In genomic region chrX:151030845-151031244, GRCh38 we compare ENCODE assay signal across 22 cellular contexts. TPM values are rescaled to one million over a fixed set of nuclear protein-coding genes. Genes with fewer than 3 reads are reported as not detected.
A peak's percentile ranks its signal among the peaks of the same experiment; 100 is the strongest.
DNase-seq lines count a peak whose midpoint lies in the region; ATAC-seq, FAIRE-seq and TF ChIP-seq lines count a peak whose summit lies in the region.
"Had no signal": no experiment of that assay in that cellular context is flagged by ENCODE, and none has a peak within 500 bp of the region (broad histone marks: within the 10 kb centered on the region; RNA-seq: fewer than 3 reads in every experiment).

No MANE protein-coding gene starts in this region.

- intact Hi-C loops in GM12878 (cut with micrococcal nuclease; ENCODE audit: unreplicated experiment) (no loop called here), OCI-LY7 (cut with micrococcal nuclease; ENCODE audit: unreplicated experiment) (no loop called here)

- H3K4me3 ChIP-seq in GM12878 (no peak overlapping the region), OCI-LY7 (ENCODE audit: low read depth, low read length, poor library complexity, severe bottlenecking) (no peak overlapping the region)
- H3K4me3 ChIP-seq: BLaER1 treated with 17β-estradiol and CSF1 and Interleukin-3, amounts not matched to agents 10 nM and 100 nM; MG63 had no signal

- ATAC-seq in activated T-cell treated with anti-CD3 and anti-CD28 coated beads, Interleukin-2, amount 50 U/mL, for 4 hours: peak; percentile 87 to 88
- no peak for ATAC-seq in GM12878
- ATAC-seq: left cardiac atrium, sciatic nerve had no signal

- POLR2A ChIA-PET in GM12878 (lab: Charles Lee) (no interaction called here), OCI-LY7 (lab: Charles Lee) (no interaction called here)

- RAD21 ChIA-PET in GM12878 (lab: Charles Lee; ENCODE audit: unreplicated experiment): no interaction called here

- H3K36me3 ChIP-seq in GM12878 (ENCODE audit: control insufficient read depth in 2 of 2, insufficient read depth in 2 of 2, low read length in 1 of 2): no peaks in the 10 kb centered on the region
- H3K36me3 ChIP-seq in OCI-LY7 (ENCODE audit: insufficient read depth, low read length): no peaks in the 10 kb centered on the region
- H3K36me3 ChIP-seq: BLaER1 treated with 17β-estradiol and CSF1 and Interleukin-3, amounts not matched to agents 10 nM and 100 nM; MG63 had no signal

- no peak for TF ChIP-seq EP300 in GM12878 (IDR thresholded peaks at IDR 0.05; ENCODE audit: borderline replicate concordance in 1 of 2, control insufficient read depth in 1 of 2, low read depth in 2 of 2, low read length in 2 of 2)

- no peaks in the 10 kb centered on the region for H4K20me1 ChIP-seq in GM12878 (ENCODE audit: control insufficient read depth, insufficient read depth)
- H4K20me1 ChIP-seq in OCI-LY7 (ENCODE audit: insufficient read depth, low read length): no peaks in the 10 kb centered on the region
- H4K20me1 ChIP-seq: BLaER1 treated with 17β-estradiol and CSF1 and Interleukin-3, amounts not matched to agents 10 nM and 100 nM had no signal

- H3K27me3 Mint-ChIP-seq in activated T-cell treated with anti-CD3 and anti-CD28 coated beads, Interleukin-2, amount 50 U/mL, for 4 hours (ENCODE audit: low read depth): peaks cover 6% of the 10 kb centered on the region
- H3K27me3 Mint-ChIP-seq: progenitor cell of endocrine pancreas had no signal

- H3K79me2 ChIP-seq in GM12878 (ENCODE audit: control insufficient read depth, insufficient read depth, low read length) (no peaks in the 10 kb centered on the region), OCI-LY7 (ENCODE audit: insufficient read depth, low read depth, low read length) (no peaks in the 10 kb centered on the region)

- H3K4me2 ChIP-seq in GM12878 (ENCODE audit: control insufficient read depth, insufficient read depth) (no peak overlapping the region), OCI-LY7 (ENCODE audit: low read length) (no peak overlapping the region)

- TF ChIP-seq RAD21 in GM12878 (IDR thresholded peaks at IDR 0.05; ENCODE audit: insufficient read depth, low read depth, low read length): no peak

- no peak for TF ChIP-seq POLR2A in GM12878 (IDR thresholded peaks at IDR 0.05; ENCODE audit: low read depth, low read length)

- H3K27me3 ChIP-seq in GM12878 (replicated peaks in 1 of 2; ENCODE audit: control insufficient read depth in 2 of 2, insufficient read depth in 2 of 2, low read length in 1 of 2): no peaks in the 10 kb centered on the region; a peak in 1 of 4 replicates
- H3K27me3 ChIP-seq: BLaER1 treated with 17β-estradiol and CSF1 and Interleukin-3, amounts not matched to agents 10 nM and 100 nM; MG63 had no signal

- BruUV-seq in GM12878 (replicated peaks; lab: Mats Ljungman, UMichigan) (no TSS peak), OCI-LY7 (replicated peaks; lab: Mats Ljungman, UMichigan) (no TSS peak)

- no peaks in the 10 kb centered on the region for H3K9me3 ChIP-seq in GM12878 (replicated peaks; ENCODE audit: control insufficient read depth, insufficient read depth, low read length)
- H3K9me3 ChIP-seq in OCI-LY7 (ENCODE audit: low read length): no peaks in the 10 kb centered on the region
- H3K9me3 ChIP-seq: BLaER1 treated with 17β-estradiol and CSF1 and Interleukin-3, amounts not matched to agents 10 nM and 100 nM; MG63 had no signal

- DNase-seq in activated T-cell treated with anti-CD3 and anti-CD28 coated beads, Interleukin-2, amount 50 U/mL, for 4 hours: no peak
- no peak for DNase-seq in activated T-cell treated with anti-CD3 and anti-CD28 coated beads, Interleukin-2, amount 50 U/mL, for 1 hour
- DNase-seq in GM18507 (ENCODE audit: extremely low spot score, insufficient read length, low read depth) (no peak), NOMO-1 (lab: John Stamatoyannopoulos, UW; ENCODE audit: unreplicated experiment in 2 of 2) (peak; percentile 7 to 23), GM12878 (ENCODE audit: low read depth, low spot score) (no peak), OCI-LY7 (ENCODE audit: low spot score) (no peak), NCI-H1930 (lab: John Stamatoyannopoulos, UW) (no peak), NCI-H2227 (lab: John Stamatoyannopoulos, UW; ENCODE audit: unreplicated experiment) (no peak)
- DNase-seq: amniotic stem cell; effector memory CD4-positive, alpha-beta T cell; foreskin fibroblast; GOT3; KBM-7; left cardiac atrium; MG63; trophoblast cell had no signal

- SMC1A ChIA-PET in GM12878 (lab: Charles Lee; ENCODE audit: uncharacterized antibody, unreplicated experiment): no interaction called here

- TF ChIP-seq CTCF in GM12878 (IDR thresholded peaks at IDR 0.05 in 2 of 3, conservative IDR thresholded peaks at IDR 0.05 in 1 of 3; ENCODE audit: control insufficient read depth in 2 of 3, extremely low read depth in 1 of 3, insufficient read depth in 1 of 3, low read depth in 3 of 3, low read length in 3 of 3) (no peak), OCI-LY7 (conservative IDR thresholded peaks at IDR 0.05; ENCODE audit: low read length) (no peak)

- H3K9me2 ChIP-seq in OCI-LY7 (ENCODE audit: insufficient read depth, low read length): no peaks in the 10 kb centered on the region

- H3K9me3 Mint-ChIP-seq in activated T-cell treated with anti-CD3 and anti-CD28 coated beads, Interleukin-2, amount 50 U/mL, for 4 hours: no peaks in the 10 kb centered on the region

- peak; percentile 49 for FAIRE-seq in GM18507 (lab: Jason Lieb, UNC)
- no peak for FAIRE-seq in GM12878 (lab: Jason Lieb, UNC)
- FAIRE-seq: colon, HTR-8/SVneo had no signal

- H2AFZ ChIP-seq in GM12878 (ENCODE audit: control insufficient read depth, low read depth, low read length): no peak overlapping the region
- H2AFZ ChIP-seq in OCI-LY7 (ENCODE audit: low read length): no peak overlapping the region

- CTCF ChIA-PET in GM12878 (lab: Yijun Ruan, JAX): no interaction called here
- CTCF ChIA-PET in OCI-LY7 (lab: Charles Lee; ENCODE audit: unreplicated experiment): no interaction called here

- peaks cover 7% of the 10 kb centered on the region for H3K4me1 Mint-ChIP-seq in activated T-cell treated with anti-CD3 and anti-CD28 coated beads, Interleukin-2, amount 50 U/mL, for 4 hours (ENCODE audit: low read depth)

- no peaks in the 10 kb centered on the region for H3K4me1 ChIP-seq in GM12878 (ENCODE audit: control insufficient read depth, insufficient read depth, low read length)
- H3K4me1 ChIP-seq in OCI-LY7 (ENCODE audit: insufficient read depth, low read length, poor library complexity, severe bottlenecking): no peaks in the 10 kb centered on the region

- no peak overlapping the region for H3K27ac ChIP-seq in GM12878 (ENCODE audit: control insufficient read depth, insufficient read depth)
- H3K27ac ChIP-seq in OCI-LY7 (ENCODE audit: low read depth, low read length, poor library complexity, severe bottlenecking): no peak overlapping the region
- H3K27ac ChIP-seq: VCaP had no signal

- no peak overlapping the region for H3K9ac ChIP-seq in GM12878 (ENCODE audit: control insufficient read depth, insufficient read depth, low read length)
- H3K9ac ChIP-seq: BLaER1 treated with 17β-estradiol and CSF1 and Interleukin-3, amounts not matched to agents 10 nM and 100 nM had no signal

- no peaks in the 10 kb centered on the region for H3K36me3 Mint-ChIP-seq in activated T-cell treated with anti-CD3 and anti-CD28 coated beads, Interleukin-2, amount 50 U/mL, for 4 hours (ENCODE audit: insufficient read depth)

- in situ Hi-C loops in GM12878 (cut with MboI): no loop called here

- no peak overlapping the region for H3K4me3 Mint-ChIP-seq in activated T-cell treated with anti-CD3 and anti-CD28 coated beads, Interleukin-2, amount 50 U/mL, for 4 hours

TF ChIP-seq in GM12878, 131 proteins besides CTCF, POLR2A, EP300 and RAD21:
- TF ChIP-seq CHD1 (IDR thresholded peaks at IDR 0.05; ENCODE audit: low read depth, low read length) (no peak), RUNX3 (IDR thresholded peaks at IDR 0.05; ENCODE audit: low read length) (no peak), SUZ12 (IDR thresholded peaks at IDR 0.05; ENCODE audit: unreplicated experiment) (no peak), SREBF1 (IDR thresholded peaks at IDR 0.05; ENCODE audit: low read length) (no peak), EGR1 (IDR thresholded peaks at IDR 0.05; ENCODE audit: borderline replicate concordance in 1 of 2, low read depth in 2 of 2, low read length in 2 of 2) (no peak), TCF3 (IDR thresholded peaks at IDR 0.05; ENCODE audit: borderline replicate concordance, insufficient read depth, low read depth, low read length) (no peak), BMI1 (IDR thresholded peaks at IDR 0.05; ENCODE audit: borderline replicate concordance) (no peak), BCL3 (IDR thresholded peaks at IDR 0.05; ENCODE audit: borderline replicate concordance, insufficient read depth, low read depth, low read length, poor library complexity, severe bottlenecking) (peak; percentile 53)
TF ChIP-seq in GM12878: peak in this region for 1.

RNA-seq across cellular contexts. Expression of gene HMGB3, which starts 47.7 kb away (rescaled TPM):
- total RNA-seq in activated T-cell treated with anti-CD3 and anti-CD28 coated beads, Interleukin-2, amount 50 U/mL, for 4 hours: 10 to 100 TPM; 12.6 to 14.9 (median 13.5) TPM
- 6.6 and 7.9 TPM in 2 replicates for total RNA-seq in GM12878 (2013; cell fraction: nucleolus; rRNA removed)
- 19.1 and 24.9 TPM in 2 replicates for total RNA-seq in GM12878 (2014; rRNA removed)
- 82.7 and 88.3 TPM in 2 replicates for total RNA-seq in GM12878 (2014; rRNA removed; fragmentation: Illumina TruSeq; extraction: Trizol)
- total RNA-seq in GM12878 (2021): 48.5 and 56.4 TPM in 2 replicates
- 45.0 TPM for polyA plus RNA-seq in GM12878 (2011; ENCODE audit: low read depth)
- 28.5 and 46.6 TPM in 2 replicates for polyA plus RNA-seq in GM12878 (2011; rRNA removed)
- polyA plus RNA-seq in GM12878 (2011; cell fraction: cytosol; rRNA removed): 7.9 and 9.3 TPM in 2 replicates
- polyA plus RNA-seq in GM12878 (2011; cell fraction: nucleus; rRNA removed): 12.0 and 17.0 TPM in 2 replicates
- polyA plus RNA-seq in GM12878 (2012): 40.2 and 49.8 TPM in 2 replicates
- polyA plus RNA-seq in GM12878 (2014; fragmentation: Illumina TruSeq; extraction: Trizol): 166 and 182 TPM in 2 replicates
- polyA plus RNA-seq in GM12878 (2014; fragmentation: Nextera tagmentation; extraction: Ambion mirVana): 100 to 1,000 TPM; 158 to 167 TPM
- 49.0 and 65.3 TPM in 2 replicates for polyA plus RNA-seq in GM12878 (2014; rRNA removed)
- polyA plus RNA-seq in GM12878 (2016; fragmentation: Nextera tagmentation; extraction: Ambion mirVana): 100 to 1,000 TPM; 136 to 138 TPM
- polyA minus RNA-seq in GM12878 (2011; rRNA and poly(A)+ RNA removed): 8.4 and 12.7 TPM in 2 replicates
- polyA minus RNA-seq in GM12878 (2011; cell fraction: cytosol; rRNA and poly(A)+ RNA removed): 5.7 and 10.8 TPM in 2 replicates
- polyA minus RNA-seq in GM12878 (2011; cell fraction: nucleus; rRNA and poly(A)+ RNA removed): 8.7 and 11.6 TPM in 2 replicates
- total RNA-seq in OCI-LY7 (2014; rRNA removed; shearing (Covaris generic)): 28.3 and 53.6 TPM in 2 replicates
- total RNA-seq in OCI-LY7 (2022): 94.3 and 111 TPM in 2 replicates

Comparison
In these comparisons a context has a peak if more than half of its experiments do, and no peak if none do; other contexts are left out.
1. DNase-seq: peak in NOMO-1 (2 of 2); none in activated T-cell treated with anti-CD3 and anti-CD28 coated beads, Interleukin-2, amount 50 U/mL, for 4 hours (single experiment), activated T-cell treated with anti-CD3 and anti-CD28 coated beads, Interleukin-2, amount 50 U/mL, for 1 hour (single experiment), GM18507 (single experiment), GM12878 (single experiment), OCI-LY7 (single experiment), NCI-H1930 (0 of 2) and NCI-H2227 (single experiment).